ENCODE assay signal across 1 cellular context in the genomic region with DNA sequence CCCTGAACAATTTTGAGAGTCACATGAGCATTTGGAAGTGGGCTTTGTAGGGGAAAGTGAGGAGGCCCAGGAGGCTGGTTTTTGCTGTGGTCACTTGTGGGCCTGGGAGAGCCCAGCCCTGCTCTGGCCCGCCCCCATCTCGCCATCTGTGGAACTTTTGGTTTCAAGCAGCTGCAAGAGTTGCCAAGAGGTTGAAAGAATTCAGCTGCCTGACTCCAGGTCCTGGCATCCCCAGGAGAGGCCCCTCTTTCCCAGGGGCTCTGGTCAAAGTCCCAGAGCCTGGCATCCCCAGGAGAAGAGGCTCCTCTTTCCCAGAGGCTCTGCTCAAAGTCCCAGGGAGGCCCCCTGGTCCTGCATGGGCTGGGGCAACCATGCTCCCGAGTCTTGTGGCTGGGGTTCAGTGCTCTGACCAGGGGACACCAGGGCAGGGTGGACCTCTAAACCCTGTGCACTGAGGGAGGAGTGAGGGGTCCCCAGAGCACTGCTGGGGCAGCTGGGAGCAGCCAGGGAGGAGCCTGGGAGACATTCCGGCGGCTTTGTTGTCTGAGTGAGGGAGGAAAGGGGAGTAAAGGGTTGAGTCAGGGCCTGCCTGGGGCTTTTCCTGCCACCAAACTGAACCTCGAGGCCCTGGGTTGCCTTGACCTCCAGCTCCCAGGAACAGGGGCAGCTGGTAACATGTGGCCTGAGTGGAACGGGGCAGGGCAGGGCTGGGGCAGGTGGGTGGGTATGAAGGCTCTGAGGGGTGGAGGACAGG.
A peak's percentile ranks its signal among the peaks of the same experiment; 100 is the strongest.
TF ChIP-seq lines count a peak whose summit lies in the region.

No MANE protein-coding gene starts in this region.

TF ChIP-seq in GM12878, 131 proteins besides CTCF, POLR2A, EP300 and RAD21:
- TF ChIP-seq, protein P1, sequence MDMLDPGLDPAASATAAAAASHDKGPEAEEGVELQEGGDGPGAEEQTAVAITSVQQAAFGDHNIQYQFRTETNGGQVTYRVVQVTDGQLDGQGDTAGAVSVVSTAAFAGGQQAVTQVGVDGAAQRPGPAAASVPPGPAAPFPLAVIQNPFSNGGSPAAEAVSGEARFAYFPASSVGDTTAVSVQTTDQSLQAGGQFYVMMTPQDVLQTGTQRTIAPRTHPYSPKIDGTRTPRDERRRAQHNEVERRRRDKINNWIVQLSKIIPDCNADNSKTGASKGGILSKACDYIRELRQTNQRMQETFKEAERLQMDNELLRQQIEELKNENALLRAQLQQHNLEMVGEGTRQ (IDR thresholded peaks at IDR 0.05; ENCODE audit: borderline replicate concordance, low read depth, low read length) = peak; percentile 46
- TF ChIP-seq BHLHE40 (IDR thresholded peaks at IDR 0.05; ENCODE audit: borderline replicate concordance in 1 of 2, low read depth in 2 of 2, low read length in 1 of 2) (peak; percentile 46 to 81; a peak in 3 of 4 replicates), SMAD1 (IDR thresholded peaks at IDR 0.05; ENCODE audit: low read depth, partially characterized antibody) (no peak), RAD51 (IDR thresholded peaks at IDR 0.05) (peak; percentile 86), EGR1 (IDR thresholded peaks at IDR 0.05; ENCODE audit: borderline replicate concordance in 1 of 2, low read depth in 2 of 2, low read length in 2 of 2) (peak in 1 of 2 experiments; percentile 59; a peak in 1 of 3 replicates), IKZF1 (conservative IDR thresholded peaks at IDR 0.05) (peak; percentile 28; the same call in 1 of the 2 replicates), TCF3 (IDR thresholded peaks at IDR 0.05; ENCODE audit: borderline replicate concordance, insufficient read depth, low read depth, low read length) (peak; percentile 28; the same call in 1 of the 2 replicates), FOXM1 (IDR thresholded peaks at IDR 0.05; ENCODE audit: low read depth, low read length) (no peak), JUND (IDR thresholded peaks at IDR 0.05; ENCODE audit: low read depth, low read length) (no peak), TCF12 (IDR thresholded peaks at IDR 0.05; ENCODE audit: low read depth, low read length) (peak; percentile 70; the same call in 1 of the 2 replicates), EZH2 (IDR thresholded peaks at IDR 0.05; ENCODE audit: borderline replicate concordance, control insufficient read depth, low read depth, low read length) (no peak), ASH2L (IDR thresholded peaks at IDR 0.05; ENCODE audit: borderline replicate concordance, low read depth) (no peak), SMC3 (IDR thresholded peaks at IDR 0.05; ENCODE audit: borderline replicate concordance, low read length) (no peak), MYC (IDR thresholded peaks at IDR 0.05; ENCODE audit: insufficient read depth, insufficient read length, insufficient replicate concordance, low read length, severe bottlenecking) (no peak)
- TF ChIP-seq, protein P2, sequence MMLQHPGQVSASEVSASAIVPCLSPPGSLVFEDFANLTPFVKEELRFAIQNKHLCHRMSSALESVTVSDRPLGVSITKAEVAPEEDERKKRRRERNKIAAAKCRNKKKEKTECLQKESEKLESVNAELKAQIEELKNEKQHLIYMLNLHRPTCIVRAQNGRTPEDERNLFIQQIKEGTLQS (IDR thresholded peaks at IDR 0.05; ENCODE audit: borderline replicate concordance, extremely low read depth, low read depth, low read length) = peak; percentile 38; the same call in 1 of the 2 replicates
- TF ChIP-seq, protein P3, sequence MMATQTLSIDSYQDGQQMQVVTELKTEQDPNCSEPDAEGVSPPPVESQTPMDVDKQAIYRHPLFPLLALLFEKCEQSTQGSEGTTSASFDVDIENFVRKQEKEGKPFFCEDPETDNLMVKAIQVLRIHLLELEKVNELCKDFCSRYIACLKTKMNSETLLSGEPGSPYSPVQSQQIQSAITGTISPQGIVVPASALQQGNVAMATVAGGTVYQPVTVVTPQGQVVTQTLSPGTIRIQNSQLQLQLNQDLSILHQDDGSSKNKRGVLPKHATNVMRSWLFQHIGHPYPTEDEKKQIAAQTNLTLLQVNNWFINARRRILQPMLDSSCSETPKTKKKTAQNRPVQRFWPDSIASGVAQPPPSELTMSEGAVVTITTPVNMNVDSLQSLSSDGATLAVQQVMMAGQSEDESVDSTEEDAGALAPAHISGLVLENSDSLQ (IDR thresholded peaks at IDR 0.05) = no peak
- TF ChIP-seq, protein P4, sequence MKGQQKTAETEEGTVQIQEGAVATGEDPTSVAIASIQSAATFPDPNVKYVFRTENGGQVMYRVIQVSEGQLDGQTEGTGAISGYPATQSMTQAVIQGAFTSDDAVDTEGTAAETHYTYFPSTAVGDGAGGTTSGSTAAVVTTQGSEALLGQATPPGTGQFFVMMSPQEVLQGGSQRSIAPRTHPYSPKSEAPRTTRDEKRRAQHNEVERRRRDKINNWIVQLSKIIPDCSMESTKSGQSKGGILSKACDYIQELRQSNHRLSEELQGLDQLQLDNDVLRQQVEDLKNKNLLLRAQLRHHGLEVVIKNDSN (IDR thresholded peaks at IDR 0.05; ENCODE audit: borderline replicate concordance, extremely low read length, insufficient read depth, low read depth, low read length) = peak; percentile 75
